ENCODE assay signal across 1 cellular context in the genomic region with DNA sequence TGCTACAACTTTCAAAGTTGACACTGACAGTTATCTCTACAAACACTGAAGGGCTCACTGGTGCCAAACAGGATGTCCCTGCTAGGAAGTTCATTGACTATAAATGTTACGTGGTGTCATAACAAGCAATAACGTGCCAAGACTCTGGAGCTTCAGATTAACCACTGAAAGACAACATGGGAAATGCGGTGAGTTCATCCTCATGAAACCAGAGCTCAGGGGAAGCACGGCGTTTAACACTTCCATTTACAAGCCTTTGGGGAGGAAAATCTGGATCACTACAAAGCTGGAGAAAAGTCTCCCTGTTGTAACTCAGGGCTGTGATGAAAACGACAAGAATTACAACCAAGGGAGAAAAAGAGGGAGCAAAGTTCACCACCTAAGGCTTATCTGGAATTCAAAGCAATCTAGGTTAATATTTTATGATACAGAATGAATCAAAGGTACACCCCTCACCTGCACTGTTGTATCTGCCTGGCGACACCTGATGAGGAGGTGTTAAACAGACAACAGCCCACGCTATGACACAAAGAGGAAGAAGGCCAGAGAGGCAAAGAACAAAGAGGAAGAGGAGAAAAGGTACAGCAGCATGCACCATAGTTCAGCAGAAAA.
TF ChIP-seq lines count a peak whose summit lies in the region.

No MANE protein-coding gene starts in this region.

TF ChIP-seq in GM12878, 131 proteins besides CTCF, POLR2A, EP300 and RAD21 (continued from another document and continues in another):
- TF ChIP-seq RBBP5 (conservative IDR thresholded peaks at IDR 0.05) (no peak), PAX8 (IDR thresholded peaks at IDR 0.05) (no peak), IKZF2 (IDR thresholded peaks at IDR 0.05) (peak; percentile 59 to 66; a peak in 3 of 4 replicates), TARDBP (IDR thresholded peaks at IDR 0.05; ENCODE audit: borderline replicate concordance) (no peak), SP1 (IDR thresholded peaks at IDR 0.05; ENCODE audit: low read depth, low read length) (no peak), GABPA (IDR thresholded peaks at IDR 0.05; ENCODE audit: low read depth) (0 out of 2 replicates have a peak, but pooled peaks have one; percentile 44), ZNF274 (IDR thresholded peaks at IDR 0.05; ENCODE audit: insufficient read depth, insufficient read length) (no peak), RB1 (IDR thresholded peaks at IDR 0.05; ENCODE audit: borderline replicate concordance) (no peak), CBX5 (IDR thresholded peaks at IDR 0.05; ENCODE audit: low read depth) (no peak), SUZ12 (IDR thresholded peaks at IDR 0.05; ENCODE audit: unreplicated experiment) (no peak), NR2C1 (IDR thresholded peaks at IDR 0.05) (no peak), ESRRA (IDR thresholded peaks at IDR 0.05; ENCODE audit: low read length) (no peak), SUPT20H (IDR thresholded peaks at IDR 0.05; ENCODE audit: borderline replicate concordance, control insufficient read depth, low read depth, low read length) (no peak), LARP7 (IDR thresholded peaks at IDR 0.05) (no peak), BMI1 (IDR thresholded peaks at IDR 0.05; ENCODE audit: borderline replicate concordance) (no peak), EED (IDR thresholded peaks at IDR 0.05; ENCODE audit: low read depth) (peak; percentile 95), NFXL1 (IDR thresholded peaks at IDR 0.05; ENCODE audit: borderline replicate concordance) (no peak), MTA3 (IDR thresholded peaks at IDR 0.05; ENCODE audit: borderline replicate concordance, low read length) (peak; percentile 52; the same call in 1 of the 2 replicates), STAT1 (conservative IDR thresholded peaks at IDR 0.05) (no peak), SMC3 (IDR thresholded peaks at IDR 0.05; ENCODE audit: borderline replicate concordance, low read length) (no peak), HDAC6 (IDR thresholded peaks at IDR 0.05; ENCODE audit: unreplicated experiment) (no peak), NBN (IDR thresholded peaks at IDR 0.05) (no peak), MXI1 (IDR thresholded peaks at IDR 0.05; ENCODE audit: low read depth, low read length) (no peak), CREM (IDR thresholded peaks at IDR 0.05; ENCODE audit: low read depth) (peak; percentile 75), HDGF (IDR thresholded peaks at IDR 0.05) (no peak), DPF2 (IDR thresholded peaks at IDR 0.05) (peak; percentile 51), IKZF1 (conservative IDR thresholded peaks at IDR 0.05) (peak; percentile 71), NR2F1 (conservative IDR thresholded peaks at IDR 0.05) (peak; percentile 28; the same call in 1 of the 2 replicates), BACH1 (IDR thresholded peaks at IDR 0.05; ENCODE audit: borderline replicate concordance) (no peak), RUNX3 (IDR thresholded peaks at IDR 0.05; ENCODE audit: low read length) (peak; percentile 97), EZH2 (IDR thresholded peaks at IDR 0.05; ENCODE audit: borderline replicate concordance, control insufficient read depth, low read depth, low read length) (no peak), SMAD5 (IDR thresholded peaks at IDR 0.05; ENCODE audit: low read depth) (no peak), NFYA (IDR thresholded peaks at IDR 0.05; ENCODE audit: borderline replicate concordance, low read depth, low read length) (no peak), GATAD2B (conservative IDR thresholded peaks at IDR 0.05; ENCODE audit: low read depth) (0 out of 2 replicates have a peak, but pooled peaks have one; percentile 22), SREBF1 (IDR thresholded peaks at IDR 0.05; ENCODE audit: low read length) (no peak), SIX5 (IDR thresholded peaks at IDR 0.05; ENCODE audit: low read depth, low read length, severe bottlenecking) (no peak), NR2C2 (IDR thresholded peaks at IDR 0.05; ENCODE audit: borderline replicate concordance, control insufficient read depth, insufficient read length, low read depth) (no peak), SMAD1 (IDR thresholded peaks at IDR 0.05; ENCODE audit: low read depth, partially characterized antibody) (no peak), PML (IDR thresholded peaks at IDR 0.05; ENCODE audit: low read length) (no peak), FOXK2 (IDR thresholded peaks at IDR 0.05) (no peak)
- TF ChIP-seq, protein P1, sequence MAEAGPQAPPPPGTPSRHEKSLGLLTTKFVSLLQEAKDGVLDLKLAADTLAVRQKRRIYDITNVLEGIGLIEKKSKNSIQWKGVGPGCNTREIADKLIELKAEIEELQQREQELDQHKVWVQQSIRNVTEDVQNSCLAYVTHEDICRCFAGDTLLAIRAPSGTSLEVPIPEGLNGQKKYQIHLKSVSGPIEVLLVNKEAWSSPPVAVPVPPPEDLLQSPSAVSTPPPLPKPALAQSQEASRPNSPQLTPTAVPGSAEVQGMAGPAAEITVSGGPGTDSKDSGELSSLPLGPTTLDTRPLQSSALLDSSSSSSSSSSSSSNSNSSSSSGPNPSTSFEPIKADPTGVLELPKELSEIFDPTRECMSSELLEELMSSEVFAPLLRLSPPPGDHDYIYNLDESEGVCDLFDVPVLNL (IDR thresholded peaks at IDR 0.05; ENCODE audit: low read depth, low read length), result no peak
- TF ChIP-seq, protein P2, sequence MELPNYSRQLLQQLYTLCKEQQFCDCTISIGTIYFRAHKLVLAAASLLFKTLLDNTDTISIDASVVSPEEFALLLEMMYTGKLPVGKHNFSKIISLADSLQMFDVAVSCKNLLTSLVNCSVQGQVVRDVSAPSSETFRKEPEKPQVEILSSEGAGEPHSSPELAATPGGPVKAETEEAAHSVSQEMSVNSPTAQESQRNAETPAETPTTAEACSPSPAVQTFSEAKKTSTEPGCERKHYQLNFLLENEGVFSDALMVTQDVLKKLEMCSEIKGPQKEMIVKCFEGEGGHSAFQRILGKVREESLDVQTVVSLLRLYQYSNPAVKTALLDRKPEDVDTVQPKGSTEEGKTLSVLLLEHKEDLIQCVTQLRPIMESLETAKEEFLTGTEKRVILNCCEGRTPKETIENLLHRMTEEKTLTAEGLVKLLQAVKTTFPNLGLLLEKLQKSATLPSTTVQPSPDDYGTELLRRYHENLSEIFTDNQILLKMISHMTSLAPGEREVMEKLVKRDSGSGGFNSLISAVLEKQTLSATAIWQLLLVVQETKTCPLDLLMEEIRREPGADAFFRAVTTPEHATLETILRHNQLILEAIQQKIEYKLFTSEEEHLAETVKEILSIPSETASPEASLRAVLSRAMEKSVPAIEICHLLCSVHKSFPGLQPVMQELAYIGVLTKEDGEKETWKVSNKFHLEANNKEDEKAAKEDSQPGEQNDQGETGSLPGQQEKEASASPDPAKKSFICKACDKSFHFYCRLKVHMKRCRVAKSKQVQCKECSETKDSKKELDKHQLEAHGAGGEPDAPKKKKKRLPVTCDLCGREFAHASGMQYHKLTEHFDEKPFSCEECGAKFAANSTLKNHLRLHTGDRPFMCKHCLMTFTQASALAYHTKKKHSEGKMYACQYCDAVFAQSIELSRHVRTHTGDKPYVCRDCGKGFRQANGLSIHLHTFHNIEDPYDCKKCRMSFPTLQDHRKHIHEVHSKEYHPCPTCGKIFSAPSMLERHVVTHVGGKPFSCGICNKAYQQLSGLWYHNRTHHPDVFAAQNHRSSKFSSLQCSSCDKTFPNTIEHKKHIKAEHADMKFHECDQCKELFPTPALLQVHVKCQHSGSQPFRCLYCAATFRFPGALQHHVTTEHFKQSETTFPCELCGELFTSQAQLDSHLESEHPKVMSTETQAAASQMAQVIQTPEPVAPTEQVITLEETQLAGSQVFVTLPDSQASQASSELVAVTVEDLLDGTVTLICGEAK (IDR thresholded peaks at IDR 0.05; ENCODE audit: borderline replicate concordance), result no peak
- TF ChIP-seq, protein P3, sequence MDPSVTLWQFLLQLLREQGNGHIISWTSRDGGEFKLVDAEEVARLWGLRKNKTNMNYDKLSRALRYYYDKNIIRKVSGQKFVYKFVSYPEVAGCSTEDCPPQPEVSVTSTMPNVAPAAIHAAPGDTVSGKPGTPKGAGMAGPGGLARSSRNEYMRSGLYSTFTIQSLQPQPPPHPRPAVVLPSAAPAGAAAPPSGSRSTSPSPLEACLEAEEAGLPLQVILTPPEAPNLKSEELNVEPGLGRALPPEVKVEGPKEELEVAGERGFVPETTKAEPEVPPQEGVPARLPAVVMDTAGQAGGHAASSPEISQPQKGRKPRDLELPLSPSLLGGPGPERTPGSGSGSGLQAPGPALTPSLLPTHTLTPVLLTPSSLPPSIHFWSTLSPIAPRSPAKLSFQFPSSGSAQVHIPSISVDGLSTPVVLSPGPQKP (IDR thresholded peaks at IDR 0.05; ENCODE audit: low read depth, low read length), result no peak
- TF ChIP-seq, protein P4, sequence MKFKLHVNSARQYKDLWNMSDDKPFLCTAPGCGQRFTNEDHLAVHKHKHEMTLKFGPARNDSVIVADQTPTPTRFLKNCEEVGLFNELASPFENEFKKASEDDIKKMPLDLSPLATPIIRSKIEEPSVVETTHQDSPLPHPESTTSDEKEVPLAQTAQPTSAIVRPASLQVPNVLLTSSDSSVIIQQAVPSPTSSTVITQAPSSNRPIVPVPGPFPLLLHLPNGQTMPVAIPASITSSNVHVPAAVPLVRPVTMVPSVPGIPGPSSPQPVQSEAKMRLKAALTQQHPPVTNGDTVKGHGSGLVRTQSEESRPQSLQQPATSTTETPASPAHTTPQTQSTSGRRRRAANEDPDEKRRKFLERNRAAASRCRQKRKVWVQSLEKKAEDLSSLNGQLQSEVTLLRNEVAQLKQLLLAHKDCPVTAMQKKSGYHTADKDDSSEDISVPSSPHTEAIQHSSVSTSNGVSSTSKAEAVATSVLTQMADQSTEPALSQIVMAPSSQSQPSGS (IDR thresholded peaks at IDR 0.05; ENCODE audit: low read length), result peak; percentile 54; the same call in 1 of the 2 replicates
- TF ChIP-seq, protein P5, sequence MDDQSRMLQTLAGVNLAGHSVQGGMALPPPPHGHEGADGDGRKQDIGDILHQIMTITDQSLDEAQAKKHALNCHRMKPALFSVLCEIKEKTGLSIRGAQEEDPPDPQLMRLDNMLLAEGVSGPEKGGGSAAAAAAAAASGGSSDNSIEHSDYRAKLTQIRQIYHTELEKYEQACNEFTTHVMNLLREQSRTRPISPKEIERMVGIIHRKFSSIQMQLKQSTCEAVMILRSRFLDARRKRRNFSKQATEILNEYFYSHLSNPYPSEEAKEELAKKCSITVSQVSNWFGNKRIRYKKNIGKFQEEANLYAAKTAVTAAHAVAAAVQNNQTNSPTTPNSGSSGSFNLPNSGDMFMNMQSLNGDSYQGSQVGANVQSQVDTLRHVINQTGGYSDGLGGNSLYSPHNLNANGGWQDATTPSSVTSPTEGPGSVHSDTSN (IDR thresholded peaks at IDR 0.05; ENCODE audit: insufficient replicate concordance, low read depth, low read length), result no peak
- TF ChIP-seq, protein P6, sequence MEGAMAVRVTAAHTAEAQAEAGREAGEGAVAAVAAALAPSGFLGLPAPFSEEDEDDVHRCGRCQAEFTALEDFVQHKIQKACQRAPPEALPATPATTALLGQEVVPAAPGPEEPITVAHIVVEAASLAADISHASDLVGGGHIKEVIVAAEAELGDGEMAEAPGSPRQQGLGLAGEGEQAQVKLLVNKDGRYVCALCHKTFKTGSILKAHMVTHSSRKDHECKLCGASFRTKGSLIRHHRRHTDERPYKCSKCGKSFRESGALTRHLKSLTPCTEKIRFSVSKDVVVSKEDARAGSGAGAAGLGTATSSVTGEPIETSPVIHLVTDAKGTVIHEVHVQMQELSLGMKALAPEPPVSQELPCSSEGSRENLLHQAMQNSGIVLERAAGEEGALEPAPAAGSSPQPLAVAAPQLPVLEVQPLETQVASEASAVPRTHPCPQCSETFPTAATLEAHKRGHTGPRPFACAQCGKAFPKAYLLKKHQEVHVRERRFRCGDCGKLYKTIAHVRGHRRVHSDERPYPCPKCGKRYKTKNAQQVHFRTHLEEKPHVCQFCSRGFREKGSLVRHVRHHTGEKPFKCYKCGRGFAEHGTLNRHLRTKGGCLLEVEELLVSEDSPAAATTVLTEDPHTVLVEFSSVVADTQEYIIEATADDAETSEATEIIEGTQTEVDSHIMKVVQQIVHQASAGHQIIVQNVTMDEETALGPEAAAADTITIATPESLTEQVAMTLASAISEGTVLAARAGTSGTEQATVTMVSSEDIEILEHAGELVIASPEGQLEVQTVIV (IDR thresholded peaks at IDR 0.05; ENCODE audit: borderline replicate concordance, partially characterized antibody), result no peak
- TF ChIP-seq, protein P7, sequence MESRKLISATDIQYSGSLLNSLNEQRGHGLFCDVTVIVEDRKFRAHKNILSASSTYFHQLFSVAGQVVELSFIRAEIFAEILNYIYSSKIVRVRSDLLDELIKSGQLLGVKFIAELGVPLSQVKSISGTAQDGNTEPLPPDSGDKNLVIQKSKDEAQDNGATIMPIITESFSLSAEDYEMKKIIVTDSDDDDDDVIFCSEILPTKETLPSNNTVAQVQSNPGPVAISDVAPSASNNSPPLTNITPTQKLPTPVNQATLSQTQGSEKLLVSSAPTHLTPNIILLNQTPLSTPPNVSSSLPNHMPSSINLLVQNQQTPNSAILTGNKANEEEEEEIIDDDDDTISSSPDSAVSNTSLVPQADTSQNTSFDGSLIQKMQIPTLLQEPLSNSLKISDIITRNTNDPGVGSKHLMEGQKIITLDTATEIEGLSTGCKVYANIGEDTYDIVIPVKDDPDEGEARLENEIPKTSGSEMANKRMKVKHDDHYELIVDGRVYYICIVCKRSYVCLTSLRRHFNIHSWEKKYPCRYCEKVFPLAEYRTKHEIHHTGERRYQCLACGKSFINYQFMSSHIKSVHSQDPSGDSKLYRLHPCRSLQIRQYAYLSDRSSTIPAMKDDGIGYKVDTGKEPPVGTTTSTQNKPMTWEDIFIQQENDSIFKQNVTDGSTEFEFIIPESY (IDR thresholded peaks at IDR 0.05), result no peak
- TF ChIP-seq, protein P8, sequence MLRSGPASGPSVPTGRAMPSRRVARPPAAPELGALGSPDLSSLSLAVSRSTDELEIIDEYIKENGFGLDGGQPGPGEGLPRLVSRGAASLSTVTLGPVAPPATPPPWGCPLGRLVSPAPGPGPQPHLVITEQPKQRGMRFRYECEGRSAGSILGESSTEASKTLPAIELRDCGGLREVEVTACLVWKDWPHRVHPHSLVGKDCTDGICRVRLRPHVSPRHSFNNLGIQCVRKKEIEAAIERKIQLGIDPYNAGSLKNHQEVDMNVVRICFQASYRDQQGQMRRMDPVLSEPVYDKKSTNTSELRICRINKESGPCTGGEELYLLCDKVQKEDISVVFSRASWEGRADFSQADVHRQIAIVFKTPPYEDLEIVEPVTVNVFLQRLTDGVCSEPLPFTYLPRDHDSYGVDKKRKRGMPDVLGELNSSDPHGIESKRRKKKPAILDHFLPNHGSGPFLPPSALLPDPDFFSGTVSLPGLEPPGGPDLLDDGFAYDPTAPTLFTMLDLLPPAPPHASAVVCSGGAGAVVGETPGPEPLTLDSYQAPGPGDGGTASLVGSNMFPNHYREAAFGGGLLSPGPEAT (IDR thresholded peaks at IDR 0.05; ENCODE audit: low read depth), result 0 out of 2 replicates have a peak, but pooled peaks have one; percentile 12
- TF ChIP-seq, protein P9, sequence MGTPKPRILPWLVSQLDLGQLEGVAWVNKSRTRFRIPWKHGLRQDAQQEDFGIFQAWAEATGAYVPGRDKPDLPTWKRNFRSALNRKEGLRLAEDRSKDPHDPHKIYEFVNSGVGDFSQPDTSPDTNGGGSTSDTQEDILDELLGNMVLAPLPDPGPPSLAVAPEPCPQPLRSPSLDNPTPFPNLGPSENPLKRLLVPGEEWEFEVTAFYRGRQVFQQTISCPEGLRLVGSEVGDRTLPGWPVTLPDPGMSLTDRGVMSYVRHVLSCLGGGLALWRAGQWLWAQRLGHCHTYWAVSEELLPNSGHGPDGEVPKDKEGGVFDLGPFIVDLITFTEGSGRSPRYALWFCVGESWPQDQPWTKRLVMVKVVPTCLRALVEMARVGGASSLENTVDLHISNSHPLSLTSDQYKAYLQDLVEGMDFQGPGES (IDR thresholded peaks at IDR 0.05), result no peak
- TF ChIP-seq, protein P10, sequence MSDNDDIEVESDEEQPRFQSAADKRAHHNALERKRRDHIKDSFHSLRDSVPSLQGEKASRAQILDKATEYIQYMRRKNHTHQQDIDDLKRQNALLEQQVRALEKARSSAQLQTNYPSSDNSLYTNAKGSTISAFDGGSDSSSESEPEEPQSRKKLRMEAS (IDR thresholded peaks at IDR 0.05; ENCODE audit: low read depth, low read length), result no peak
